Comparison of ENCODE assay signal across 35 cellular contexts in the genomic region with DNA sequence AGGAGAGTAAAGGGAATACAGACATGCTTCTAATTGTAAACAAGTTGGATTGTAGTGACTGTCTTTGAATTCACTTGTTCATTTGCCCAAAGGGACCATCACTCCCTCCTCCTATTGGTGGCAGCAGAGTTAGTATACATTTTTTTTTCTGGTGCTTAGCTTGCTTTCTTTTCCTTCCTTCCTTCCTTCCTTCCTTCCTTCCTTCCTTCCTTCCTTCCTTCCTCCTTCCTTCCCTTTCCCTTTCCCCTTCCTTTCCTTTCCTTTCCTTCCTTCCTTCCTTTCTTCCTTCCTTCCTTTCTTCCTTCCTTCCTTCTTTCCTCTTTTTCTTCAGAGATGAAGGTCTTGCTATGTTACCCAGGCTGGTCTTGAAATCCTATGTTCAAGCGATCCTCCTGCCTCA.
"Had no signal": no experiment of that assay in that cellular context is flagged by ENCODE, and none has a peak within 500 bp of the region (broad histone marks: within the 10 kb centered on the region; RNA-seq: fewer than 3 reads in every experiment).

No MANE protein-coding gene starts in this region.

- H3K9me3 ChIP-seq: adrenal gland had no signal

- H3K4me3 ChIP-seq: adrenal gland, ascending aorta, breast epithelium, cardiac muscle cell, coronary artery, dorsolateral prefrontal cortex, heart left ventricle had no signal

- H3K4me1 ChIP-seq: adrenal gland, ascending aorta, breast epithelium, heart left ventricle had no signal

- H3K36me3 Mint-ChIP-seq: activated CD4-positive, alpha-beta memory T cell treated with anti-CD3 and anti-CD28 coated beads for 36 hours; activated naive CD4-positive, alpha-beta T cell treated with anti-CD3 and anti-CD28 coated beads, Interleukin-2, amount 10 ng/mL, durations not matched to agents 7 days and 5 days; activated naive CD8-positive, alpha-beta T cell treated with anti-CD3 and anti-CD28 coated beads for 36 hours; brain; T-cell had no signal

- H3K27me3 Mint-ChIP-seq: activated CD4-positive, alpha-beta memory T cell treated with anti-CD3 and anti-CD28 coated beads for 36 hours; activated CD4-positive, alpha-beta T cell treated with anti-CD3 and anti-CD28 coated beads for 36 hours; activated CD4-positive, alpha-beta T cell treated with anti-CD3 and anti-CD28 coated beads, Interleukin-2, amount 10 ng/mL, durations not matched to agents 24 days and 14 days; activated naive CD4-positive, alpha-beta T cell treated with anti-CD3 and anti-CD28 coated beads, Interleukin-2, amount 10 ng/mL, durations not matched to agents 7 days and 5 days; activated naive CD8-positive, alpha-beta T cell treated with anti-CD3 and anti-CD28 coated beads for 36 hours; activated naive CD8-positive, alpha-beta T cell treated with anti-CD3 and anti-CD28 coated beads, Interleukin-2, amount 50 U/mL, for 24 hours; central memory CD8-positive, alpha-beta T cell had no signal

- DNase-seq: activated CD4-positive, alpha-beta memory T cell treated with anti-CD3 and anti-CD28 coated beads for 36 hours; activated CD4-positive, alpha-beta T cell treated with anti-CD3 and anti-CD28 coated beads for 36 hours; activated CD4-positive, alpha-beta T cell treated with anti-CD3 and anti-CD28 coated beads, Interleukin-2, amount 10 ng/mL, durations not matched to agents 24 days and 14 days; activated CD4-positive, CD25-positive, alpha-beta regulatory T cell; activated CD4-positive, CD25-positive, alpha-beta regulatory T cell treated with anti-CD3 and anti-CD28 coated beads, Interleukin-2, amount 50 U/mL, for 72 hours; activated CD8-positive, alpha-beta memory T cell treated with anti-CD3 and anti-CD28 coated beads, Interleukin-2, amount 10 ng/mL, durations not matched to agents 7 days and 5 days; activated CD8-positive, alpha-beta memory T cell treated with anti-CD3 and anti-CD28 coated beads, Interleukin-2, amount 50 U/mL, for 4 hours; activated CD8-positive, alpha-beta T cell treated with anti-CD3 and anti-CD28 coated beads, Interleukin-2, amount 10 ng/mL, durations not matched to agents 7 days and 5 days; activated gamma-delta T cell; activated naive CD4-positive, alpha-beta T cell; activated naive CD4-positive, alpha-beta T cell treated with anti-CD3 and anti-CD28 coated beads, Interleukin-2, amount 10 ng/mL, durations not matched to agents 7 days and 5 days; activated naive CD8-positive, alpha-beta T cell treated with anti-CD3 and anti-CD28 coated beads for 36 hours; activated naive CD8-positive, alpha-beta T cell treated with anti-CD3 and anti-CD28 coated beads, Interleukin-2, amount 50 U/mL, for 24 hours; activated T-cell treated with anti-CD3 and anti-CD28 coated beads, Interleukin-2, amount 50 U/mL, for 1 hour; activated T-cell treated with anti-CD3 and anti-CD28 coated beads, Interleukin-2, amount 50 U/mL, for 48 hours; adrenal gland; amygdala; dorsolateral prefrontal cortex; effector memory CD4-positive, alpha-beta T cell; foreskin fibroblast; heart left ventricle; SW 1271; T-cell; T1000; WERI-Rb-1 had no signal

- H3K27ac ChIP-seq: ascending aorta, breast epithelium, cardiac muscle cell, coronary artery, dorsolateral prefrontal cortex, epithelial cell of prostate, heart left ventricle, WERI-Rb-1 had no signal

- H3K27me3 ChIP-seq: adrenal gland, ascending aorta, cardiac muscle cell had no signal

- H3K4me1 Mint-ChIP-seq: central memory CD8-positive, alpha-beta T cell had no signal

- H3K36me3 ChIP-seq: adrenal gland, ascending aorta, breast epithelium, cardiac muscle cell, heart left ventricle, WERI-Rb-1 had no signal

- H3K4me3 Mint-ChIP-seq: activated CD4-positive, alpha-beta memory T cell treated with anti-CD3 and anti-CD28 coated beads for 36 hours; activated CD4-positive, alpha-beta T cell treated with anti-CD3 and anti-CD28 coated beads for 36 hours; activated CD4-positive, alpha-beta T cell treated with anti-CD3 and anti-CD28 coated beads, Interleukin-2, amount 10 ng/mL, durations not matched to agents 24 days and 14 days; activated CD8-positive, alpha-beta memory T cell treated with anti-CD3 and anti-CD28 coated beads, Interleukin-2, amount 10 ng/mL, durations not matched to agents 7 days and 5 days; activated CD8-positive, alpha-beta T cell treated with anti-CD3 and anti-CD28 coated beads, Interleukin-2, amount 10 ng/mL, durations not matched to agents 7 days and 5 days; activated naive CD4-positive, alpha-beta T cell treated with anti-CD3 and anti-CD28 coated beads, Interleukin-2, amount 10 ng/mL, durations not matched to agents 7 days and 5 days; activated naive CD8-positive, alpha-beta T cell treated with anti-CD3 and anti-CD28 coated beads for 36 hours; activated naive CD8-positive, alpha-beta T cell treated with anti-CD3 and anti-CD28 coated beads, Interleukin-2, amount 50 U/mL, for 24 hours; central memory CD8-positive, alpha-beta T cell; dendritic cell treated with granulocyte-macrophage colony-stimulating factor and Interleukin-4, amounts not matched to agents 40 ng/mL and 50 ng/mL, for 4 days; T-cell; T-helper 1 cell treated with Interleukin-12 subunit alpha and Interleukin-12 subunit beta and Interleukin-4 antibody, amounts not matched to agents 30 μg/mL and 1 μg/mL, for 36 hours; T-helper 2 cell treated with Interferon-gamma antibody and Interleukin-4, amounts not matched to agents 5 μg/mL and 100 μg/mL, for 36 hours had no signal

- ATAC-seq: activated CD4-positive, alpha-beta T cell treated with anti-CD3 and anti-CD28 coated beads for 36 hours; activated CD8-positive, alpha-beta memory T cell treated with anti-CD3 and anti-CD28 coated beads, Interleukin-2, amount 10 ng/mL, durations not matched to agents 7 days and 5 days; activated CD8-positive, alpha-beta T cell treated with anti-CD3 and anti-CD28 coated beads, Interleukin-2, amount 10 ng/mL, durations not matched to agents 7 days and 5 days; activated naive CD8-positive, alpha-beta T cell treated with anti-CD3 and anti-CD28 coated beads, Interleukin-2, amount 50 U/mL, for 24 hours; heart left ventricle; T-cell had no signal

- H3K27ac Mint-ChIP-seq: activated CD4-positive, alpha-beta memory T cell treated with anti-CD3 and anti-CD28 coated beads for 36 hours; activated CD4-positive, alpha-beta T cell treated with anti-CD3 and anti-CD28 coated beads for 36 hours; activated CD4-positive, alpha-beta T cell treated with anti-CD3 and anti-CD28 coated beads, Interleukin-2, amount 10 ng/mL, durations not matched to agents 24 days and 14 days; activated CD8-positive, alpha-beta memory T cell treated with anti-CD3 and anti-CD28 coated beads, Interleukin-2, amount 10 ng/mL, durations not matched to agents 7 days and 5 days; activated CD8-positive, alpha-beta T cell treated with anti-CD3 and anti-CD28 coated beads, Interleukin-2, amount 10 ng/mL, durations not matched to agents 7 days and 5 days; activated naive CD4-positive, alpha-beta T cell treated with anti-CD3 and anti-CD28 coated beads, Interleukin-2, amount 10 ng/mL, durations not matched to agents 7 days and 5 days; activated naive CD8-positive, alpha-beta T cell treated with anti-CD3 and anti-CD28 coated beads for 36 hours; activated naive CD8-positive, alpha-beta T cell treated with anti-CD3 and anti-CD28 coated beads, Interleukin-2, amount 50 U/mL, for 24 hours; brain; dendritic cell treated with granulocyte-macrophage colony-stimulating factor and Interleukin-4, amounts not matched to agents 40 ng/mL and 50 ng/mL, for 4 days; T-cell; T-helper 1 cell treated with Interleukin-12 subunit alpha and Interleukin-12 subunit beta and Interleukin-4 antibody, amounts not matched to agents 30 μg/mL and 1 μg/mL, for 36 hours; T-helper 2 cell treated with Interferon-gamma antibody and Interleukin-4, amounts not matched to agents 5 μg/mL and 100 μg/mL, for 36 hours had no signal
